ENCODE assay signal across 9 cellular contexts in genomic region chr10:123573236-123574147, GRCh38.
A peak's percentile ranks its signal among the peaks of the same experiment; 100 is the strongest.
DNase-seq lines count a peak whose midpoint lies in the region; ATAC-seq, FAIRE-seq and TF ChIP-seq lines count a peak whose summit lies in the region.
"Had no signal": no experiment of that assay in that cellular context is flagged by ENCODE, and none has a peak within 500 bp of the region (broad histone marks: within the 10 kb centered on the region; RNA-seq: fewer than 3 reads in every experiment).

No MANE protein-coding gene starts in this region.

- no peak overlapping the region for H3K4me3 Mint-ChIP-seq in CD4-positive, alpha-beta T cell
- H3K4me3 Mint-ChIP-seq in activated naive CD8-positive, alpha-beta T cell treated with anti-CD3 and anti-CD28 coated beads, Interleukin-2, amount 10 ng/mL, durations not matched to agents 7 days and 5 days, result no peak overlapping the region
- H3K4me3 Mint-ChIP-seq in effector memory CD8-positive, alpha-beta T cell, result no peak overlapping the region

- H3K36me3 Mint-ChIP-seq in CD4-positive, alpha-beta T cell (ENCODE audit: low read depth), result no peaks in the 10 kb centered on the region
- H3K36me3 Mint-ChIP-seq in activated naive CD8-positive, alpha-beta T cell treated with anti-CD3 and anti-CD28 coated beads, Interleukin-2, amount 10 ng/mL, durations not matched to agents 7 days and 5 days, result no peaks in the 10 kb centered on the region
- H3K36me3 Mint-ChIP-seq in effector memory CD8-positive, alpha-beta T cell (ENCODE audit: insufficient read depth), result peaks cover 4% of the 10 kb centered on the region

- H3K9me3 ChIP-seq in CD4-positive, alpha-beta T cell (ENCODE audit: control insufficient read depth, low read length), result no peaks in the 10 kb centered on the region
- H3K9me3 ChIP-seq in NT2/D1 (ENCODE audit: insufficient read depth, low read length) (no peaks in the 10 kb centered on the region), stomach (peaks cover 0 to 5% (median 0%) of the 10 kb centered on the region in 4 donors)
- H3K9me3 ChIP-seq: tibial artery had no signal

- H3K4me3 ChIP-seq in NT2/D1 (ENCODE audit: insufficient read length, low read depth), result no peak overlapping the region
- no peak overlapping the region for H3K4me3 ChIP-seq in stomach
- H3K4me3 ChIP-seq: tibial artery had no signal

- no peak for TF ChIP-seq EP300 in stomach (IDR thresholded peaks at IDR 0.05)

- peak in 7 of 10 experiments; percentile 11 to 44 (median 14) for DNase-seq in CD4-positive, alpha-beta T cell
- DNase-seq in H54 (ENCODE audit: insufficient read length, low spot score) (peak; percentile 67), NT2/D1 (ENCODE audit: low read depth, low spot score) (peak; percentile 63), left kidney (ENCODE audit: low read depth, low spot score) (peak; percentile 69), stomach (peak; percentile 68)
- DNase-seq in activated naive CD8-positive, alpha-beta T cell treated with anti-CD3 and anti-CD28 coated beads, Interleukin-2, amount 10 ng/mL, durations not matched to agents 7 days and 5 days, result peak; percentile 52
- no peak for DNase-seq in effector memory CD8-positive, alpha-beta T cell

- H3K27me3 ChIP-seq in CD4-positive, alpha-beta T cell (ENCODE audit: control insufficient read depth, insufficient read depth, low read length), result peaks cover 18% of the 10 kb centered on the region
- H3K27me3 ChIP-seq in NT2/D1 (ENCODE audit: insufficient read depth, insufficient read length), result no peaks in the 10 kb centered on the region
- peaks cover 0 to 68% (median 27%) of the 10 kb centered on the region in 3 donors for H3K27me3 ChIP-seq in stomach

- no peak for TF ChIP-seq POLR2A in H54 (IDR thresholded peaks at IDR 0.05; ENCODE audit: low read depth, low read length)
- TF ChIP-seq POLR2A in stomach (IDR thresholded peaks at IDR 0.05), result no peak

- H3K9me3 Mint-ChIP-seq in CD4-positive, alpha-beta T cell, result no peaks in the 10 kb centered on the region
- no peaks in the 10 kb centered on the region for H3K9me3 Mint-ChIP-seq in activated naive CD8-positive, alpha-beta T cell treated with anti-CD3 and anti-CD28 coated beads, Interleukin-2, amount 10 ng/mL, durations not matched to agents 7 days and 5 days
- no peaks in the 10 kb centered on the region for H3K9me3 Mint-ChIP-seq in effector memory CD8-positive, alpha-beta T cell

- H3K27me3 Mint-ChIP-seq in CD4-positive, alpha-beta T cell, result peaks cover 64% of the 10 kb centered on the region
- peaks cover 10% of the 10 kb centered on the region for H3K27me3 Mint-ChIP-seq in activated naive CD8-positive, alpha-beta T cell treated with anti-CD3 and anti-CD28 coated beads, Interleukin-2, amount 10 ng/mL, durations not matched to agents 7 days and 5 days
- H3K27me3 Mint-ChIP-seq in effector memory CD8-positive, alpha-beta T cell, result peaks cover 46 to 81% of the 10 kb centered on the region in 2 donors

- intact Hi-C loops in CD4-positive, alpha-beta T cell (cut with DNase I, micrococcal nuclease), result no loop called here
- intact Hi-C loops in stomach (cut with DNase I; ENCODE audit: low total_unique reads), result no loop called here

- FAIRE-seq in H54 (lab: Jason Lieb, UNC), result peak; percentile 53

- no peak for TF ChIP-seq CTCF in CD4-positive, alpha-beta T cell (IDR thresholded peaks at IDR 0.05)
- peak in 4 of 7 experiments; percentile 23 to 50 (median 38) for TF ChIP-seq CTCF in stomach (IDR thresholded peaks at IDR 0.05)

- no peak overlapping the region for H3K27ac Mint-ChIP-seq in CD4-positive, alpha-beta T cell
- no peak overlapping the region for H3K27ac Mint-ChIP-seq in activated naive CD8-positive, alpha-beta T cell treated with anti-CD3 and anti-CD28 coated beads, Interleukin-2, amount 10 ng/mL, durations not matched to agents 7 days and 5 days
- H3K27ac Mint-ChIP-seq in effector memory CD8-positive, alpha-beta T cell, result no peak overlapping the region

- H3K4me1 ChIP-seq in NT2/D1 (ENCODE audit: insufficient read depth, insufficient read length) (peaks cover 8% of the 10 kb centered on the region), stomach (no peaks in the 10 kb centered on the region)
- H3K4me1 ChIP-seq: tibial artery had no signal

- ATAC-seq in CD4-positive, alpha-beta T cell (ENCODE audit: poor library complexity), result no peak
- peak; percentile 54 for ATAC-seq in activated naive CD8-positive, alpha-beta T cell treated with anti-CD3 and anti-CD28 coated beads, Interleukin-2, amount 10 ng/mL, durations not matched to agents 7 days and 5 days (ENCODE audit: low read depth)
- no peak for ATAC-seq in HG02759 (IDR thresholded peaks at IDR 0.05; ENCODE audit: unreplicated experiment)
- ATAC-seq in effector memory CD8-positive, alpha-beta T cell (replicated peaks), result no peak

- POLR2A ChIA-PET in CD4-positive, alpha-beta T cell (lab: Charles Lee), result no interaction called here
- POLR2A ChIA-PET in activated naive CD8-positive, alpha-beta T cell treated with anti-CD3 and anti-CD28 coated beads, Interleukin-2, amount 10 ng/mL, durations not matched to agents 7 days and 5 days (lab: Charles Lee), result no interaction called here

- H3K36me3 ChIP-seq in NT2/D1 (ENCODE audit: insufficient read depth, insufficient read length, low read length) (no peaks in the 10 kb centered on the region), stomach (no peaks in the 10 kb centered on the region)
- H3K36me3 ChIP-seq: tibial artery had no signal

- H3K27ac ChIP-seq in CD4-positive, alpha-beta T cell (ENCODE audit: low read depth, low read length), result no peak overlapping the region
- no peak overlapping the region for H3K27ac ChIP-seq in stomach
- H3K27ac ChIP-seq: tibial artery had no signal

- H3K4me1 Mint-ChIP-seq in CD4-positive, alpha-beta T cell (ENCODE audit: low read depth), result no peaks in the 10 kb centered on the region
- H3K4me1 Mint-ChIP-seq in activated naive CD8-positive, alpha-beta T cell treated with anti-CD3 and anti-CD28 coated beads, Interleukin-2, amount 10 ng/mL, durations not matched to agents 7 days and 5 days, result no peaks in the 10 kb centered on the region
- H3K4me1 Mint-ChIP-seq in effector memory CD8-positive, alpha-beta T cell (ENCODE audit: low read depth in 2 of 2), result no peaks in the 10 kb centered on the region

- H3K9ac ChIP-seq in NT2/D1 (ENCODE audit: insufficient read length, low read depth), result no peak overlapping the region

- WGBS in stomach, 5 donors, result 15 to 21% (median 19%) methylated on average over 4 to 9 of the region's 9 CpGs

- CTCF ChIA-PET in CD4-positive, alpha-beta T cell (lab: Charles Lee), result no interaction called here

Comparison
In these comparisons a context has a peak if more than half of its experiments do, and no peak if none do; other contexts are left out.
1. DNase-seq: peak in CD4-positive, alpha-beta T cell (7 of 10), H54 (single experiment), NT2/D1 (single experiment), activated naive CD8-positive, alpha-beta T cell treated with anti-CD3 and anti-CD28 coated beads, Interleukin-2, amount 10 ng/mL, durations not matched to agents 7 days and 5 days (single experiment), left kidney (single experiment) and stomach (single experiment); none in effector memory CD8-positive, alpha-beta T cell (0 of 3).